Comparison of ENCODE assay signal across 21 cellular contexts in the genomic region with DNA sequence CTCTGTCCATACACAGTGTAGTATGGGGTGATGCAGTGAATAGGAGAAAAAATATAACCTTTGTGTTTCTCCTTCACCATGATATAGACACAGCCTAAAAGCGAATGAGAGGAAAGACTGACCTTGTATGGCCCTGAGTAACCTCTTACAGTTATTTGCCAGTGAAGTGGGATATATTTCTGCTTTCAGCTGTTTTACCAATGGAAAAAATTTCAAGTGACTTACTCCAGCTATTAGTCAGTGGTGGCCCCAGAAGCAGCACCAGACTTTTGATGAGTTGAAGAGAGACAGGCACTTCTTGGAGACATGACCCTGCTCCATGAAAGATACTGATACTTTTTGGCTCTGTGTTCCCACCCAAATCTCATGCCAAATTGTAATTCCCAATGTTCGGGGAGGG.
"Had no signal": no experiment of that assay in that cellular context is flagged by ENCODE, and none has a peak within 500 bp of the region (broad histone marks: within the 10 kb centered on the region; RNA-seq: fewer than 3 reads in every experiment).

No MANE protein-coding gene starts in this region.

- H3K27me3 Mint-ChIP-seq: memory B cell had no signal

- H3K4me1 Mint-ChIP-seq: immature natural killer cell, mesothelial cell of epicardium had no signal

- DNase-seq: effector memory CD4-positive, alpha-beta T cell; esophagus squamous epithelium; foreskin keratinocyte; immature natural killer cell; left cardiac atrium; left ventricle myocardium inferior; lower lobe of right lung; nucleus accumbens; ovary; sigmoid colon; small intestine; stimulated activated CD4-positive, alpha-beta T cell treated with anti-CD3 and anti-CD28 coated beads, Interleukin-12 subunit alpha, Interleukin-12 subunit beta, amount 100 ng/mL, for 4 hours; stomach; substantia nigra; transverse colon had no signal

- ATAC-seq: foreskin keratinocyte, left cardiac atrium, lower lobe of right lung had no signal

- H3K4me3 ChIP-seq: esophagus squamous epithelium, left ventricle myocardium inferior, lower lobe of right lung, neural progenitor cell, ovary, right atrium auricular region, sigmoid colon, stomach, thoracic aorta, transverse colon had no signal

- H3K4me1 ChIP-seq: esophagus squamous epithelium, left ventricle myocardium inferior, lower lobe of right lung, neural progenitor cell, right atrium auricular region, sigmoid colon, stomach, transverse colon had no signal

- H3K9me3 ChIP-seq: lower lobe of right lung, ovary, thoracic aorta, transverse colon had no signal

- H3K27ac Mint-ChIP-seq: immature natural killer cell; memory B cell; mesothelial cell of epicardium; natural killer cell treated with Interleukin-12 subunit alpha and Interleukin-12 subunit beta and Interleukin-15 and Interleukin-18, amount 100 ng/mL, for 72 hours; neural progenitor cell had no signal

- H3K4me3 Mint-ChIP-seq: immature natural killer cell; memory B cell; mesothelial cell of epicardium; natural killer cell treated with Interleukin-12 subunit alpha and Interleukin-12 subunit beta and Interleukin-15 and Interleukin-18, amount 100 ng/mL, for 72 hours; neural progenitor cell had no signal

- H3K27me3 ChIP-seq: foreskin keratinocyte, neural progenitor cell, ovary, right atrium auricular region, sigmoid colon, stomach had no signal

- H3K9me3 Mint-ChIP-seq: mesothelial cell of epicardium; natural killer cell treated with Interleukin-12 subunit alpha and Interleukin-12 subunit beta and Interleukin-15 and Interleukin-18, amount 100 ng/mL, for 72 hours; neural progenitor cell had no signal

- H3K36me3 Mint-ChIP-seq: immature natural killer cell; memory B cell; mesothelial cell of epicardium; natural killer cell treated with Interleukin-12 subunit alpha and Interleukin-12 subunit beta and Interleukin-15 and Interleukin-18, amount 100 ng/mL, for 72 hours; neural progenitor cell had no signal

- H3K36me3 ChIP-seq: esophagus squamous epithelium, left ventricle myocardium inferior, lower lobe of right lung, neural progenitor cell, ovary, right atrium auricular region, sigmoid colon, stomach, thoracic aorta, transverse colon had no signal
